Comparison of ENCODE assay signal across 21 cellular contexts in the genomic region with DNA sequence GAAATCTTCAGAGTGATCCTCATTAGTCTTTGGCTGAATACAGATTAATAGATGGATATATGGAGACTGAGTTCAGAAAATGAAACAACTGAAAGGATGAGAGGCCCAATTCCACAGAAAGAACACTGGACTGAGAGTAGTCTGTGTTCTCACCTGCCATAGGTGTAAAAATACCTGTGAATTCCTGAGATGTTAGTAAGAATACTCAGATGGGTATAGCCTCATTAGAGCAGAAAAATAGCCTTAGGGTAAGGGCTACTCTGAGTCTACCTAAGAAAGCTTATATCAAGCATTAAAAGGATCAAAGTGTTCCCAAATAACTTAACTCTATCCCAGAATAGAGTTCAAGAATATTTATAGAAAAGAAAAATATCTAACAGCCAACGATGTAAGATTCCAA.
"Had no signal": no experiment of that assay in that cellular context is flagged by ENCODE, and none has a peak within 500 bp of the region (broad histone marks: within the 10 kb centered on the region; RNA-seq: fewer than 3 reads in every experiment).

No MANE protein-coding gene starts in this region.

- H3K9ac ChIP-seq: SK-N-SH had no signal

- DNase-seq: KBM-7, MG63, NCI-H1092, NCI-H1105 treated with DMSO at 0.1 percent for 48 hours, NCI-H1417 treated with DMSO at 0.1 percent for 48 hours, NCI-H146, NCI-H1694 treated with DMSO at 0.1 percent for 48 hours, NCI-H1930, NCI-H2081, NCI-H2107, NCI-H226, NCI-H446, NCI-H510A, NCI-H524 treated with DMSO at 0.1 percent for 48 hours, NCI-H69, NCI-H774, RPMI8226, SHP77, SK-N-SH had no signal

- H3K4me3 ChIP-seq: MG63 had no signal

- H3K27me3 ChIP-seq: MG63 had no signal

- H3K27ac ChIP-seq: HL-60 had no signal

- H3K9me3 ChIP-seq: MG63, SK-N-SH had no signal

- H3K36me3 ChIP-seq: MG63 had no signal

- FAIRE-seq: RCC 7860 had no signal

- H3K4me2 ChIP-seq: SK-N-SH had no signal
